Comparison of ENCODE assay signal across 22 cellular contexts in genomic region chr2:68245672-68246071, GRCh38.
"Had no signal": no experiment of that assay in that cellular context is flagged by ENCODE, and none has a peak within 500 bp of the region (broad histone marks: within the 10 kb centered on the region; RNA-seq: fewer than 3 reads in every experiment).

No MANE protein-coding gene starts in this region.

- H3K9me3 ChIP-seq: colonic mucosa, esophagus squamous epithelium, heart left ventricle, prostate gland, sigmoid colon, suprapubic skin, transverse colon, upper lobe of right lung, uterus had no signal

- ATAC-seq: heart left ventricle; left lobe of liver; naive thymus-derived CD4-positive, alpha-beta T cell; right cardiac atrium; stimulated activated naive B cell treated with anti-CD40 and anti-IgM and Interleukin-4, amounts not matched to agents 10 μg/mL and 1 μg/mL and 100 μg/mL, for 72 hours; upper lobe of right lung had no signal

- H3K9me3 Mint-ChIP-seq: dendritic cell treated with granulocyte-macrophage colony-stimulating factor and Interleukin-4, amounts not matched to agents 40 ng/mL and 50 ng/mL, for 4 days; mesothelial cell of epicardium; naive thymus-derived CD4-positive, alpha-beta T cell; nephron; stimulated activated naive B cell treated with anti-CD40 and anti-IgM and Interleukin-4, amounts not matched to agents 10 μg/mL and 1 μg/mL and 100 μg/mL, for 72 hours; stimulated activated naive CD8-positive, alpha-beta T cell treated with anti-CD3 and anti-CD28 coated beads, Interleukin-15, Interleukin-2, amounts not matched to agents 100 ng/mL and 50 ng/mL, for 24 hours had no signal

- H3K27ac ChIP-seq: colonic mucosa, esophagus squamous epithelium, heart left ventricle, hepatocyte, prostate gland, suprapubic skin, transverse colon, upper lobe of right lung, uterus had no signal

- H3K4me3 ChIP-seq: colonic mucosa, esophagus squamous epithelium, heart left ventricle, hepatocyte, prostate gland, sigmoid colon, suprapubic skin, transverse colon, upper lobe of right lung, uterus had no signal

- H3K4me3 Mint-ChIP-seq: dendritic cell treated with granulocyte-macrophage colony-stimulating factor and Interleukin-4, amounts not matched to agents 40 ng/mL and 50 ng/mL, for 4 days; mesothelial cell of epicardium; naive thymus-derived CD4-positive, alpha-beta T cell; nephron; stimulated activated naive B cell treated with anti-CD40 and anti-IgM and Interleukin-4, amounts not matched to agents 10 μg/mL and 1 μg/mL and 100 μg/mL, for 72 hours; stimulated activated naive CD8-positive, alpha-beta T cell treated with anti-CD3 and anti-CD28 coated beads, Interleukin-15, Interleukin-2, amounts not matched to agents 100 ng/mL and 50 ng/mL, for 24 hours had no signal

- H3K4me2 ChIP-seq: hepatocyte had no signal

- H3K27me3 ChIP-seq: colonic mucosa, esophagus squamous epithelium, heart left ventricle, hepatocyte, sigmoid colon, suprapubic skin, transverse colon, upper lobe of right lung, uterus had no signal

- H2AFZ ChIP-seq: hepatocyte had no signal

- H3K27me3 Mint-ChIP-seq: dendritic cell treated with granulocyte-macrophage colony-stimulating factor and Interleukin-4, amounts not matched to agents 40 ng/mL and 50 ng/mL, for 4 days; naive thymus-derived CD4-positive, alpha-beta T cell; stimulated activated naive B cell treated with anti-CD40 and anti-IgM and Interleukin-4, amounts not matched to agents 10 μg/mL and 1 μg/mL and 100 μg/mL, for 72 hours; stimulated activated naive CD8-positive, alpha-beta T cell treated with anti-CD3 and anti-CD28 coated beads, Interleukin-15, Interleukin-2, amounts not matched to agents 100 ng/mL and 50 ng/mL, for 24 hours had no signal

- H3K36me3 ChIP-seq: colonic mucosa, esophagus squamous epithelium, prostate gland, sigmoid colon, suprapubic skin, transverse colon, upper lobe of right lung, uterus had no signal

- H3K36me3 Mint-ChIP-seq: mesothelial cell of epicardium had no signal

- DNase-seq: colonic mucosa; effector CD8-positive, alpha-beta T cell; erythroblast; esophagus squamous epithelium; heart left ventricle; mesenchymal stem cell; naive thymus-derived CD4-positive, alpha-beta T cell; nucleus accumbens; right cardiac atrium; sigmoid colon; stimulated activated naive B cell treated with anti-CD40 and anti-IgM and Interleukin-4, amounts not matched to agents 10 μg/mL and 1 μg/mL and 100 μg/mL, for 72 hours; transverse colon; upper lobe of right lung; uterus had no signal

- H3K27ac Mint-ChIP-seq: dendritic cell treated with granulocyte-macrophage colony-stimulating factor and Interleukin-4, amounts not matched to agents 40 ng/mL and 50 ng/mL, for 4 days; mesothelial cell of epicardium; naive thymus-derived CD4-positive, alpha-beta T cell; nephron; stimulated activated naive B cell treated with anti-CD40 and anti-IgM and Interleukin-4, amounts not matched to agents 10 μg/mL and 1 μg/mL and 100 μg/mL, for 72 hours; stimulated activated naive CD8-positive, alpha-beta T cell treated with anti-CD3 and anti-CD28 coated beads, Interleukin-15, Interleukin-2, amounts not matched to agents 100 ng/mL and 50 ng/mL, for 24 hours had no signal
